In the genomic region with DNA sequence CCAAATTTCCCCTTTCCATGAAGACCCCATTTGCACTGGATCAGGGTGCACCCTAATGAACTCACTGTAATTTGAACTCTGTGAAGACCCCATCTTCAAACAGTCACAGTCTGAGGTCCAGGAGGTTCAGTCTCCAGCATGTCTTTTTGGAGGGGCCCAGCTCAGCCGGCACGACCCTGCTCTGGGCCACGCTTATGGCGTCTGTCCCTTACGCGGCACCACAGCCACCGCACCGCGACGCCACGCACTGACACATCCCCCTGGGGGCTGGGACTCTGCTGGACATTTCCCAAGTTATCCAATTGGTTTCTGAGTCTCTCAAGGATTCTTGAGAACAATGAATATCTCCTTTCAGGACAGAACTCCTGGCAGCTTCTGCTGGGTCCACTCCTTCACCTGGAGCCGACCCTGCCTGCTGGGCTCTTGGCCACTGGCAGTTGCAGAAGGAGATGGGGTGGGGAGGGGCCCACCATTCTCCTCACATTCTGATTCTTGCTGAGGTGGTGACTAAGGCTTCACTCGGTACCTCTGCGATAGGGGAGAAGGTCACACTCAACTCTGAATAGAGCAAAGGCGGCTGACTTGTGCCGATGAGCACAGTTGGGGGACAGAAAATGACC, we compare ENCODE assay signal across 29 cellular contexts.
"Had no signal": no experiment of that assay in that cellular context is flagged by ENCODE, and none has a peak within 500 bp of the region (broad histone marks: within the 10 kb centered on the region; RNA-seq: fewer than 3 reads in every experiment).

No MANE protein-coding gene starts in this region.

- H3K9me3 Mint-ChIP-seq: immature natural killer cell, nephron, neural progenitor cell had no signal

- H3K36me3 ChIP-seq: neural progenitor cell, prostate gland, right atrium auricular region, suprapubic skin, transverse colon, upper lobe of right lung, uterus had no signal

- H3K36me3 Mint-ChIP-seq: immature natural killer cell, mesothelial cell of epicardium, neural progenitor cell had no signal

- DNase-seq: effector CD4-positive, alpha-beta T cell; hypothalamus; immature natural killer cell; islet precursor cell; kidney glomerular epithelial cell; left colon; left ventricle myocardium superior; mesenchymal stem cell; mucosa of descending colon; naive thymus-derived CD4-positive, alpha-beta T cell; nucleus accumbens; small intestine; stimulated activated CD4-positive, alpha-beta T cell treated with anti-CD3 and anti-CD28 coated beads, Interleukin-12 subunit alpha, Interleukin-12 subunit beta, amount 100 ng/mL, for 4 hours; stimulated activated CD4-positive, alpha-beta T cell treated with anti-CD3 and anti-CD28 coated beads, Interleukin-1b, Interleukin-23, amount 100 ng/mL, for 48 hours; stimulated activated CD4-positive, alpha-beta T cell treated with anti-CD3 and anti-CD28 coated beads, Interleukin-4, amount 100 ng/mL, for 1 hour; stimulated activated CD8-positive, alpha-beta memory T cell treated with anti-CD3 and anti-CD28 coated beads, Interleukin-4, amount 100 ng/mL, for 48 hours; stimulated activated naive CD4-positive, alpha-beta T cell; stimulated activated naive CD8-positive, alpha-beta T cell treated with anti-CD3 and anti-CD28 coated beads, Interleukin-15, amount 100 ng/mL, for 72 hours; transverse colon; upper lobe of right lung; uterus had no signal

- H3K4me1 Mint-ChIP-seq: immature natural killer cell; mesothelial cell of epicardium; naive thymus-derived CD4-positive, alpha-beta T cell; nephron; stimulated activated naive CD8-positive, alpha-beta T cell treated with anti-CD3 and anti-CD28 coated beads, Interleukin-15, amount 100 ng/mL, for 72 hours had no signal

- H3K4me3 ChIP-seq: dorsolateral prefrontal cortex, lung, mucosa of descending colon, neural progenitor cell, prostate gland, right atrium auricular region, suprapubic skin, transverse colon, upper lobe of right lung, uterus had no signal

- H3K27me3 Mint-ChIP-seq: naive thymus-derived CD4-positive, alpha-beta T cell; stimulated activated naive CD8-positive, alpha-beta T cell treated with anti-CD3 and anti-CD28 coated beads, Interleukin-15, amount 100 ng/mL, for 72 hours had no signal

- H3K27ac Mint-ChIP-seq: immature natural killer cell; mesothelial cell of epicardium; nephron; neural progenitor cell; stimulated activated naive CD8-positive, alpha-beta T cell treated with anti-CD3 and anti-CD28 coated beads, Interleukin-15, amount 100 ng/mL, for 72 hours had no signal

- H3K9me3 ChIP-seq: mucosa of descending colon, prostate gland, right atrium auricular region, suprapubic skin, transverse colon, upper lobe of right lung, uterus had no signal

- H3K4me3 Mint-ChIP-seq: immature natural killer cell; mesothelial cell of epicardium; naive thymus-derived CD4-positive, alpha-beta T cell; nephron; neural progenitor cell; stimulated activated naive CD8-positive, alpha-beta T cell treated with anti-CD3 and anti-CD28 coated beads, Interleukin-15, amount 100 ng/mL, for 72 hours had no signal

- H3K4me1 ChIP-seq: prostate gland, right atrium auricular region, suprapubic skin, transverse colon, upper lobe of right lung, uterus had no signal

- H3K27me3 ChIP-seq: neural progenitor cell, right atrium auricular region, suprapubic skin, transverse colon, upper lobe of right lung, uterus had no signal

- ATAC-seq: left colon; left ventricle myocardium superior; mucosa of descending colon; naive thymus-derived CD4-positive, alpha-beta T cell; stimulated activated naive CD8-positive, alpha-beta T cell treated with anti-CD3 and anti-CD28 coated beads, Interleukin-15, amount 100 ng/mL, for 72 hours; upper lobe of right lung had no signal

- H3K27ac ChIP-seq: dorsolateral prefrontal cortex, neural progenitor cell, prostate gland, right atrium auricular region, suprapubic skin, transverse colon, upper lobe of right lung, uterus had no signal
